8 cellular contexts compared by ENCODE assay signal in the genomic region with DNA sequence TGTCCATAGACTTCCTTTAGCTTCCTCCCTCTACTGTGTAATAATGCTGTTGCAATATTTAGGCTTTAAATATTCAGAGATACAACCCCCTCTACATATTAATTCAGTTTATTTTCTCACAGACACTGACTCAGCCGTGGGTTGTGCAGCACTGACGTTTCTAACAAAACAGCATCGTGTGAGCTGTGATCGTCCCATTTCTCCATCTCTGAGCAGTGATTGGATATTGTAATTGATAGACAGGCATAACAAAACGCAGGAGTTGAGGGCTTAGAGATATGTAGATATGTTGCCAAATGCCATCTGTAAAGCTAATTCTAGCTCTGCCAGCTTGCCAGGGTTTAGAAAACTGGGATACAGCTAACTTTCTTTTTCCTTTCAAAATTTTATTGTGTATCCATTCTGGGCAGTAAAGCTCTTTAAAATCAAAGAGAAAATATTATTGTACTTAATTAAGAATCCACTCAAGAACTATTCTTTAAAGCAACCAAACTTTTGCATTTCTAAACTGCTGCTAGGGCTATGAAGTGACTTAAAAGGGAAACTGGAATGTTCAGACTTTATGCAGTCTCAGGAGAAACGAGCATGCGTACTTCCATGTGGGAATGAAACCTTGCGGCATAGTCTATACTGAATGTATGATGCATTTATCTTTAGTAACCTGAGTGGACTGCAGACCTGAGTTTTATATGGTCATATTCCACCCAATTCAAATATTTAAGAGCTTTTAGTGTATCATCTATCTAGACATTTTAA. TPM values are rescaled to one million over a fixed set of nuclear protein-coding genes. Genes with fewer than 3 reads are reported as not detected.
DNase-seq lines count a peak whose midpoint lies in the region; ATAC-seq, FAIRE-seq and TF ChIP-seq lines count a peak whose summit lies in the region.

No MANE protein-coding gene starts in this region.

- H3K9me1 ChIP-seq in K562 (ENCODE audit: control insufficient read depth, insufficient read depth, low read length) = no peaks in the 10 kb centered on the region

- intact Hi-C loops in K562 (cut with micrococcal nuclease) = no loop called here

- H3K36me3 ChIP-seq in HUES48 (ENCODE audit: control insufficient read depth, insufficient read depth, low read length) (no peaks in the 10 kb centered on the region), K562 (ENCODE audit: control insufficient read depth, insufficient read depth, low read length) (no peaks in the 10 kb centered on the region), iPS-18a (ENCODE audit: control insufficient read depth, low read depth, low read length) (no peaks in the 10 kb centered on the region), stomach smooth muscle (ENCODE audit: control insufficient read depth in 2 of 2, insufficient read depth in 2 of 2, low read length in 2 of 2) (no peaks in the 10 kb centered on the region)

- no peaks in the 10 kb centered on the region for H3K79me2 ChIP-seq in K562 (ENCODE audit: control insufficient read depth, insufficient read depth, low read length)

- H3K4me3 ChIP-seq in AG10803 (ENCODE audit: low read length) = peak overlapping the region; percentile 43
- peak overlapping the region; percentile 41; the same call in 1 of the 2 replicates for H3K4me3 ChIP-seq in HUES48 (ENCODE audit: low read depth, low read length)
- H3K4me3 ChIP-seq in K562 = no peak overlapping the region
- peak overlapping the region; percentile 40 for H3K4me3 ChIP-seq in iPS-18a (ENCODE audit: low read length)
- peak overlapping the region; percentile 9 to 69 for H3K4me3 ChIP-seq in stomach smooth muscle (ENCODE audit: low read length in 2 of 2)

- POLR2A ChIA-PET in K562 (lab: Yijun Ruan, JAX) = interaction anchor here (0.6 to 1.1 kb wide), 2 partner anchors 10 to 244 kb away, joined by 3 read pairs; no protein-coding TSS in a partner anchor

- in situ Hi-C loops in K562 (cut with MboI) = no loop called here

- no peak for TF ChIP-seq RAD21 in K562 (CRISPR knock-in tag; conservative IDR thresholded peaks at IDR 0.05 in 1 of 2, IDR thresholded peaks at IDR 0.05 in 1 of 2)

- H3K4me1 ChIP-seq in HUES48 (ENCODE audit: control insufficient read depth, insufficient read depth, low read length) (peaks cover 38% of the 10 kb centered on the region), K562 (replicated peaks in 1 of 2; ENCODE audit: control insufficient read depth in 2 of 2, insufficient read depth in 2 of 2, low read length in 2 of 2) (no peaks in the 10 kb centered on the region), iPS-18a (ENCODE audit: control insufficient read depth, low read depth, low read length) (peaks cover 20% of the 10 kb centered on the region), stomach smooth muscle (ENCODE audit: control insufficient read depth, insufficient read depth, low read length) (no peaks in the 10 kb centered on the region)

- no peaks in the 10 kb centered on the region for H4K20me1 ChIP-seq in K562 (replicated peaks; ENCODE audit: control insufficient read depth, insufficient read depth, low read length)

- 30% methylated on average over 8 of the region's 8 CpGs for WGBS in K562 (ENCODE audit: insufficient coverage, low coverage, missing lambda C conversion rate)

- TF ChIP-seq CTCF in AG10803 (conservative IDR thresholded peaks at IDR 0.05; ENCODE audit: low read length) (no peak), K562 (IDR thresholded peaks at IDR 0.05 in 2 of 3, conservative IDR thresholded peaks at IDR 0.05 in 1 of 3; ENCODE audit: insufficient read depth in 2 of 3, low read depth in 1 of 3, low read length in 3 of 3) (no peak)

- CTCF ChIA-PET in K562 (lab: Yijun Ruan, JAX; ENCODE audit: low intra/inter-chr PET ratio) = no interaction called here

- no peak overlapping the region for H3K9ac ChIP-seq in HUES48 (ENCODE audit: low read depth, low read length)
- H3K9ac ChIP-seq in K562 (ENCODE audit: insufficient read depth in 1 of 2, low read depth in 2 of 2, low read length in 2 of 2) = no peak overlapping the region
- peak overlapping the region; percentile 14 for H3K9ac ChIP-seq in iPS-18a (ENCODE audit: low read length)
- peak overlapping the region; percentile 0 to 37 for H3K9ac ChIP-seq in stomach smooth muscle (ENCODE audit: low read length in 2 of 2)

- H3K27me3 ChIP-seq in HUES48 (ENCODE audit: control insufficient read depth, insufficient read depth, low read length) = no peaks in the 10 kb centered on the region
- H3K27me3 ChIP-seq in K562 (ENCODE audit: control insufficient read depth in 2 of 2, insufficient read depth in 2 of 2, low read length in 2 of 2) = no peaks in the 10 kb centered on the region
- no peaks in the 10 kb centered on the region for H3K27me3 ChIP-seq in iPS-18a (ENCODE audit: control insufficient read depth, insufficient read depth, low read length)
- H3K27me3 ChIP-seq in stomach smooth muscle (ENCODE audit: control insufficient read depth in 1 of 2, insufficient read depth in 2 of 2, low read length in 2 of 2) = no peaks in the 10 kb centered on the region

- H3K4me2 ChIP-seq in K562 (ENCODE audit: insufficient read depth, low read length) = no peak overlapping the region

- ATAC-seq in K562 (no peak), GM21786 (IDR thresholded peaks at IDR 0.05; ENCODE audit: unreplicated experiment) (no peak), GM21526 (IDR thresholded peaks at IDR 0.05; ENCODE audit: low FRiP score, unreplicated experiment) (no peak)

- no peaks in the 10 kb centered on the region for H3K9me3 ChIP-seq in HUES48 (ENCODE audit: control insufficient read depth, insufficient read depth, low read length)
- no peaks in the 10 kb centered on the region for H3K9me3 ChIP-seq in K562 (replicated peaks; ENCODE audit: control insufficient read depth, insufficient read depth, low read depth, low read length)
- H3K9me3 ChIP-seq in iPS-18a (ENCODE audit: control insufficient read depth, low read depth, low read length) = no peaks in the 10 kb centered on the region
- H3K9me3 ChIP-seq in stomach smooth muscle (ENCODE audit: control insufficient read depth in 2 of 2, low read length in 2 of 2) = no peaks in the 10 kb centered on the region

- TF ChIP-seq EP300 in K562 (IDR thresholded peaks at IDR 0.05; ENCODE audit: low read length) = no peak

- no peak for FAIRE-seq in K562 (lab: Jason Lieb, UNC)

- peak; percentile 92 for DNase-seq in AG10803 (ENCODE audit: low read depth)
- DNase-seq in K562 (ENCODE audit: extremely low read depth in 1 of 4, low spot score in 3 of 4) = no peak
- no peak for DNase-seq in activated CD8-positive, alpha-beta memory T cell treated with anti-CD3 and anti-CD28 coated beads for 24 hours

- no TSS peak for BruUV-seq in K562 (replicated peaks; lab: Mats Ljungman, UMichigan)

- no peak for TF ChIP-seq POLR2A in K562 (conservative IDR thresholded peaks at IDR 0.05)

- H3K27ac ChIP-seq in HUES48 (ENCODE audit: low read depth, low read length) (peak overlapping the region; percentile 33), K562 (ENCODE audit: extremely low read depth, low read depth, low read length) (no peak overlapping the region), iPS-18a (ENCODE audit: low read length) (no peak overlapping the region), stomach smooth muscle (ENCODE audit: low read length) (peak overlapping the region; percentile 26)

- H2AFZ ChIP-seq in K562 (ENCODE audit: low read depth, low read length) = no peak overlapping the region

RNA-seq across cellular contexts. Expression of a gene that starts 22.7 kb away (rescaled TPM):
- total RNA-seq in K562 (2011; cell fraction: chromatin; rRNA removed; ENCODE audit: low replicate concordance) = 11.0 and 19.9 TPM in 2 replicates
- total RNA-seq in K562 (2011; cell fraction: nucleolus; rRNA removed) = 3.3 and 4.3 TPM in 2 replicates
- 9.9 and 14.0 TPM in 2 replicates for total RNA-seq in K562 (2011; cell fraction: nucleoplasm; rRNA removed)
- total RNA-seq in K562 (2014; rRNA removed) (15.3 and 16.1 TPM in 2 replicates), K562 (2014; rRNA removed; fragmentation: Illumina TruSeq; extraction: Trizol) (20.2 and 22.8 TPM in 2 replicates), K562 (2015; rRNA removed; fragmentation: Illumina TruSeq; extraction: Trizol) (20.9 and 22.8 TPM in 2 replicates), K562 (2021) (11.6 and 12.4 TPM in 2 replicates)
- polyA plus RNA-seq in K562 (2011; rRNA removed) (14.6 and 17.3 TPM in 2 replicates), K562 (2014; fragmentation: Illumina TruSeq; extraction: Trizol) (15.5 and 16.3 TPM in 2 replicates), K562 (2014; fragmentation: Nextera tagmentation; extraction: Ambion mirVana) (10 to 100 TPM; 13.4 to 21.4 TPM), K562 (2014; rRNA removed) (11.9 and 15.0 TPM in 2 replicates)
- polyA plus RNA-seq in K562 (2011; cell fraction: cytosol; rRNA removed) = 4.5 and 7.6 TPM in 2 replicates
- polyA plus RNA-seq in K562 (2011; cell fraction: nucleus; rRNA removed) = 6.4 and 8.2 TPM in 2 replicates
- 12.2 and 12.3 TPM in 2 replicates for polyA plus RNA-seq in K562 (2012)
- 42.9 and 48.8 TPM in 2 replicates for polyA minus RNA-seq in K562 (2011; rRNA and poly(A)+ RNA removed)
- polyA minus RNA-seq in K562 (2011; cell fraction: cytosol; rRNA and poly(A)+ RNA removed) = 6.6 and 12.0 TPM in 2 replicates
- polyA minus RNA-seq in K562 (2011; cell fraction: nucleus; rRNA and poly(A)+ RNA removed) = 8.9 and 16.7 TPM in 2 replicates

RNA-seq across cellular contexts. Expression of a gene that starts 55.5 kb away (rescaled TPM):
- not detected in 2 replicates for total RNA-seq in K562 (2011; cell fraction: chromatin; rRNA removed; ENCODE audit: low replicate concordance)
- total RNA-seq in K562 (2011; cell fraction: nucleolus; rRNA removed) = not detected in 2 replicates
- not detected in 2 replicates for total RNA-seq in K562 (2011; cell fraction: nucleoplasm; rRNA removed)
- not detected in 2 replicates for total RNA-seq in K562 (2014; rRNA removed)
- total RNA-seq in K562 (2014; rRNA removed; fragmentation: Illumina TruSeq; extraction: Trizol) = not detected in 2 replicates
- not detected in 2 replicates for total RNA-seq in K562 (2015; rRNA removed; fragmentation: Illumina TruSeq; extraction: Trizol)
- total RNA-seq in K562 (2021) = not detected in 2 replicates
- polyA plus RNA-seq in K562 (2011; rRNA removed) = not detected in 2 replicates
- not detected in 2 replicates for polyA plus RNA-seq in K562 (2011; cell fraction: cytosol; rRNA removed)
- not detected in 2 replicates for polyA plus RNA-seq in K562 (2011; cell fraction: nucleus; rRNA removed)
- not detected in 2 replicates for polyA plus RNA-seq in K562 (2012)
- not detected in 2 replicates for polyA plus RNA-seq in K562 (2014; fragmentation: Illumina TruSeq; extraction: Trizol)
- polyA plus RNA-seq in K562 (2014; fragmentation: Nextera tagmentation; extraction: Ambion mirVana) = not detected
- not detected in 2 replicates for polyA plus RNA-seq in K562 (2014; rRNA removed)
- polyA minus RNA-seq in K562 (2011; rRNA and poly(A)+ RNA removed) = not detected in 2 replicates
- polyA minus RNA-seq in K562 (2011; cell fraction: cytosol; rRNA and poly(A)+ RNA removed) = not detected in 2 replicates
- polyA minus RNA-seq in K562 (2011; cell fraction: nucleus; rRNA and poly(A)+ RNA removed) = not detected in 2 replicates

Comparison
In these comparisons a context has a peak if more than half of its experiments do, and no peak if none do; other contexts are left out.
1. H3K27ac ChIP-seq: peak in HUES48 (single experiment) and stomach smooth muscle (single experiment); none in K562 (single experiment) and iPS-18a (single experiment).
2. H3K9ac ChIP-seq: peak in iPS-18a (single experiment) and stomach smooth muscle (2 of 2); none in HUES48 (single experiment) and K562 (0 of 2).